Comparison of ENCODE assay signal across 9 cellular contexts in the genomic region with DNA sequence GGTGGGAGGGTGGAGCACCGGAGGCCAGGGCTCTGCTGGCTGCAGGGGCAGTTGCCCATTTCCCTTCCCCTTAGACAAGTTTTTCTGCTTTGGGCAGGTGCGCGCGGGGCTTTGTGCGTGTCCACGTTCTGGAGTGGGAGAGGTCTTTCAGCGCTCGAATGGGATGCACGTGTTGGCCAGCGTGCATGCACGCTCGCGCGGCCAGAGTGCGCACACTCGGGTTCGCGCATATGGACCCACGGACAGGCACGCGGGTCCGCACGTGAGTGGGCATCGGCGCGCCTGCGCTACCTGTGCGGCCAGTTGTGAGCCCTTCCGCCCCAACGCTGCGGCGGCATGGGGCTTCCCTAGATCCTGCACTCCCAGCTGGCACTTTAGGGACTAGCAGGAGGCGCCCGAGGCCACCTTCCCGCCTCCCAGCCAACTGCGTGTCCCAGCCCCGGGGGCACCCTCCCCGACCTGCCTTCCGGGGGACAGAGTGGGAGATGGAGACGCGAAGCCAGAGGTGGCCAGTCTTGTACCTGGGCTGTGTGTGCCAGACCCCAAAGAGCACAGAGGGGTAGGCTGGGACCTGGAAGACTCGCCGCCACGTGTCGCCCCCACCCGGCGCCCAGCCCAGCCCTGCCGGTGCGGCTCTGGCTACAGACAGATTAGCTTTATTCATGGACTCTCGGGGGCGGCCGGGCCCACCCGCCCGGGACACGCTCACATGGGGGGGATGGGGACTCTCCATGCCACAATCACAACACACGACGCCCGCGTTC. TPM values are rescaled to one million over a fixed set of nuclear protein-coding genes. Genes with fewer than 3 reads are reported as not detected.
DNase-seq lines count a peak whose midpoint lies in the region; ATAC-seq and TF ChIP-seq lines count a peak whose summit lies in the region.
"Had no signal": no experiment of that assay in that cellular context is flagged by ENCODE, and none has a peak within 500 bp of the region (broad histone marks: within the 10 kb centered on the region; RNA-seq: fewer than 3 reads in every experiment).

No MANE protein-coding gene starts in this region.

- TF ChIP-seq POLR2A in thyroid gland (IDR thresholded peaks at IDR 0.05) = no peak

- H3K27ac Mint-ChIP-seq in CD8-positive, alpha-beta T cell = no peak overlapping the region
- H3K27ac Mint-ChIP-seq: memory B cell had no signal

- no peak overlapping the region for H3K9ac ChIP-seq in colonic mucosa (ENCODE audit: low read depth in 2 of 2, low read length in 2 of 2)

- WGBS in thyroid gland, 2 donors = 4 to 15% methylated on average over 27 to 40 of the region's 59 CpGs

- CTCF ChIA-PET in CD8-positive, alpha-beta T cell (lab: Charles Lee) = no interaction called here
- CTCF ChIA-PET in HEK293T (lab: Yijun Ruan, JAX) = no interaction called here

- peak overlapping the region; percentile 72 for H3K4me3 Mint-ChIP-seq in CD8-positive, alpha-beta T cell

- peaks cover 24% of the 10 kb centered on the region for H3K27me3 ChIP-seq in CD8-positive, alpha-beta T cell (ENCODE audit: insufficient read depth, low read length)
- peaks cover 62% of the 10 kb centered on the region for H3K27me3 ChIP-seq in osteoblast (ENCODE audit: insufficient read depth, low read length)
- peaks cover 29% of the 10 kb centered on the region for H3K27me3 ChIP-seq in colonic mucosa
- peaks cover 16% of the 10 kb centered on the region for H3K27me3 ChIP-seq in thyroid gland

- H3K9me3 Mint-ChIP-seq in CD8-positive, alpha-beta T cell = no peaks in the 10 kb centered on the region
- H3K9me3 Mint-ChIP-seq: memory B cell had no signal

- H3K4me1 Mint-ChIP-seq in CD8-positive, alpha-beta T cell (ENCODE audit: low read depth) = peaks cover 8% of the 10 kb centered on the region

- H2AFZ ChIP-seq in osteoblast (ENCODE audit: low read length) = no peak overlapping the region

- POLR2A ChIA-PET in CD8-positive, alpha-beta T cell (lab: Charles Lee) = no interaction called here
- POLR2A ChIA-PET in HEK293T (lab: Yijun Ruan, JAX) = no interaction called here

- H4K20me1 ChIP-seq in osteoblast (ENCODE audit: insufficient read depth, low read length) = no peaks in the 10 kb centered on the region

- intact Hi-C loops in CD8-positive, alpha-beta T cell (cut with DNase I, micrococcal nuclease) = loop anchor here in 1 of 2 experiments (1.0 kb wide), 1 partner anchor 203 kb away; a partner anchor contains a TSS
- intact Hi-C loops in colonic mucosa (cut with DNase I) = no loop called here
- intact Hi-C loops in thyroid gland (cut with DNase I) = no loop called here
- intact Hi-C loops in cardiac septum (cut with DNase I) = no loop called here

- peaks cover 21% of the 10 kb centered on the region for H3K4me1 ChIP-seq in CD8-positive, alpha-beta T cell (ENCODE audit: insufficient read depth, low read length)
- peaks cover 6% of the 10 kb centered on the region for H3K4me1 ChIP-seq in osteoblast (ENCODE audit: insufficient read depth, low read length)
- H3K4me1 ChIP-seq in colonic mucosa = no peaks in the 10 kb centered on the region
- H3K4me1 ChIP-seq in thyroid gland = peaks cover 0 to 15% of the 10 kb centered on the region in 2 donors

- no peaks in the 10 kb centered on the region for H3K79me2 ChIP-seq in osteoblast (ENCODE audit: insufficient read depth, low read length)

- H3K4me3 ChIP-seq in CD8-positive, alpha-beta T cell (ENCODE audit: low read depth, low read length) = peak overlapping the region; percentile 19
- H3K4me3 ChIP-seq in coronary artery (peak overlapping the region; percentile 52), osteoblast (ENCODE audit: insufficient read depth, low read length) (no peak overlapping the region), colonic mucosa (no peak overlapping the region), thyroid gland (replicated peaks in 1 of 3) (no peak overlapping the region)

- no peaks in the 10 kb centered on the region for H3K36me3 Mint-ChIP-seq in CD8-positive, alpha-beta T cell
- H3K36me3 Mint-ChIP-seq: memory B cell had no signal

- no peaks in the 10 kb centered on the region for H3K9me3 ChIP-seq in CD8-positive, alpha-beta T cell (ENCODE audit: low read length)
- no peaks in the 10 kb centered on the region for H3K9me3 ChIP-seq in osteoblast (ENCODE audit: low read depth, low read length)
- H3K9me3 ChIP-seq in colonic mucosa = no peaks in the 10 kb centered on the region
- H3K9me3 ChIP-seq in thyroid gland = no peaks in the 10 kb centered on the region

- no peak overlapping the region for H3K27ac ChIP-seq in CD8-positive, alpha-beta T cell (ENCODE audit: low read depth, low read length)
- H3K27ac ChIP-seq in coronary artery (no peak overlapping the region), osteoblast (ENCODE audit: low read depth, low read length) (no peak overlapping the region), colonic mucosa (no peak overlapping the region), thyroid gland (no peak overlapping the region)

- no peak for ATAC-seq in CD8-positive, alpha-beta T cell
- peak; percentile 11 for ATAC-seq in HG02759 (IDR thresholded peaks at IDR 0.05; ENCODE audit: unreplicated experiment)

- no peak for TF ChIP-seq CTCF in CD8-positive, alpha-beta T cell (IDR thresholded peaks at IDR 0.05)
- no peak for TF ChIP-seq CTCF in coronary artery (IDR thresholded peaks at IDR 0.05)
- no peak for TF ChIP-seq CTCF in osteoblast (IDR thresholded peaks at IDR 0.05; ENCODE audit: extremely low read depth, low read depth, low read length)
- TF ChIP-seq CTCF in colonic mucosa (IDR thresholded peaks at IDR 0.05) = no peak
- TF ChIP-seq CTCF in thyroid gland (IDR thresholded peaks at IDR 0.05) = no peak

- H3K36me3 ChIP-seq in CD8-positive, alpha-beta T cell (ENCODE audit: insufficient read depth, low read length) = no peaks in the 10 kb centered on the region
- H3K36me3 ChIP-seq in osteoblast (ENCODE audit: insufficient read depth, low read length) (no peaks in the 10 kb centered on the region), colonic mucosa (no peaks in the 10 kb centered on the region), thyroid gland (no peaks in the 10 kb centered on the region)

- peak overlapping the region; percentile 53 for H3K4me2 ChIP-seq in osteoblast (ENCODE audit: insufficient read depth, low read length)

- peaks cover 54% of the 10 kb centered on the region for H3K27me3 Mint-ChIP-seq in CD8-positive, alpha-beta T cell (ENCODE audit: low read depth)

- DNase-seq in CD8-positive, alpha-beta T cell = no peak
- DNase-seq in coronary artery (ENCODE audit: low spot score) (no peak), osteoblast (ENCODE audit: insufficient read length, low spot score, missing footprints) (peak; percentile 80), HEK293T (ENCODE audit: extremely low spot score) (no peak), colonic mucosa (no peak), thyroid gland (no peak), cardiac septum (ENCODE audit: low spot score) (no peak)

TF ChIP-seq in HEK293T, 16 proteins besides CTCF, POLR2A, EP300 and RAD21:
- no peak for TF ChIP-seq FOXK2 (IDR thresholded peaks at IDR 0.05)
- no peak for TF ChIP-seq SUZ12 (IDR thresholded peaks at IDR 0.05)
- no peak for TF ChIP-seq CTBP1 (IDR thresholded peaks at IDR 0.05; ENCODE audit: borderline replicate concordance)

RNA-seq across cellular contexts. Expression of a gene that starts 9.8 kb away (rescaled TPM):
- under 1 TPM; 0.14 to 0.16 TPM for total RNA-seq in CD8-positive, alpha-beta T cell
- 1.8 TPM in 2 replicates for total RNA-seq in osteoblast
- total RNA-seq in colonic mucosa = 1 to 10 TPM; 2.1 to 3.1 TPM
- under 1 TPM; 0.24 to 0.75 (median 0.30) TPM for total RNA-seq in thyroid gland
- total RNA-seq in cardiac septum = 0.48 TPM

RNA-seq across cellular contexts. Expression of a gene that starts 10.6 kb away (rescaled TPM):
- total RNA-seq in CD8-positive, alpha-beta T cell = not detected
- total RNA-seq in osteoblast (not detected in 2 replicates), colonic mucosa (not detected), thyroid gland (not detected), cardiac septum (0.43 TPM)

RNA-seq across cellular contexts. Expression of a gene that starts 10.7 kb away (rescaled TPM):
- total RNA-seq in CD8-positive, alpha-beta T cell = not detected
- not detected in 2 replicates for total RNA-seq in osteoblast
- not detected for total RNA-seq in colonic mucosa
- total RNA-seq in thyroid gland = not detected
- not detected for total RNA-seq in cardiac septum

RNA-seq across cellular contexts. Expression of a gene that starts 27.5 kb away (rescaled TPM):
- 1 to 10 TPM; 9.5 to 9.8 TPM for total RNA-seq in CD8-positive, alpha-beta T cell
- total RNA-seq in osteoblast = 26.1 and 33.6 TPM in 2 replicates
- total RNA-seq in colonic mucosa = 10 to 100 TPM; 30.5 to 36.1 TPM
- total RNA-seq in thyroid gland = 10 to 100 TPM; 18.9 to 24.7 (median 21.0) TPM
- total RNA-seq in cardiac septum = 30.2 TPM

Comparison
In these comparisons a context has a peak if more than half of its experiments do, and no peak if none do; other contexts are left out.
1. H3K4me3 ChIP-seq: peak in CD8-positive, alpha-beta T cell (single experiment) and coronary artery (single experiment); none in osteoblast (single experiment), colonic mucosa (single experiment) and thyroid gland (0 of 3).